8 cellular contexts compared by ENCODE assay signal in the genomic region with DNA sequence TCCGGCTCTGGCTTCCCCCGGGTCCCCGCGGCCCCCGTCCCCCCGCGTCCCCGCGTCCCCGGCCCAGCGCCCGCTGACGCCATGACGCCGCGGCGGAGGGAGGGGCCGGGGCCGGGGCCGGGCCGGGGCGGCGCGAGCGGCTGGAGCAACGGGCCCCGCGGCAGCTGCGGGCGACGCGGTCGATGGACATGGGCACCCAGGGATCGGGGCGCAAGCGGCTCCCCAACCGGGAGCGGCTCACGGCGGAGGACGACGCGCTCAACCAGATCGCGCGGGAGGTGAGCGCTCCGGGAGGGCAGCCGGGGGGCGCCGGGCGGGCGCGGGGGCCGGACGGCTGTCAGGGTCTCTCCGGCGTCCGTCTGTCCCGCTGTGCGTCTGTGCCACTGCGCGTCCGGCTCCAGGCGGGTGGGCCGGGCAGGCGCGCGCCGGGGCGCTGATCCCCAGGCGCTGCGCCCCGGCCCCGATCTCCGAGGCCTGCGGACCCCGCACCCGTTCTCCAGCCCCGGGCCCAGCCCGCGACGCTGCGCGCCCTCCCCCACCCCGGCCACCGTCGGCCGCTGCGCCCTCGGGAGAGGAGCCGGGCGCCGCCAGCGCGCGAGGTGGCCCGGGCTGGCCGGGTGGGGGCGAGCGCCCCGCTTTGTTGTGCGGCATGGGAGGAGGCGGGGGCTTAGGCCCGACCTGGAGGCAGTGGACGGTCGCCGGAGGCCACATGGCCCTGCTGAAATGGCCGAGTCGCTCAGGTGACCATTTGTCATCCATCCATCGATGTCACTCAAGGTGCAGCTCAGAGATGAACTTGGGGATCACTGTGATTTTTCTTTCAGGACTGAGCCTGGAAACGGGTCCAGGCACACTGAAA. TPM values are rescaled to one million over a fixed set of nuclear protein-coding genes. Genes with fewer than 3 reads are reported as not detected.
DNase-seq lines count a peak whose midpoint lies in the region; ATAC-seq, FAIRE-seq and TF ChIP-seq lines count a peak whose summit lies in the region.

A gene with protein sequence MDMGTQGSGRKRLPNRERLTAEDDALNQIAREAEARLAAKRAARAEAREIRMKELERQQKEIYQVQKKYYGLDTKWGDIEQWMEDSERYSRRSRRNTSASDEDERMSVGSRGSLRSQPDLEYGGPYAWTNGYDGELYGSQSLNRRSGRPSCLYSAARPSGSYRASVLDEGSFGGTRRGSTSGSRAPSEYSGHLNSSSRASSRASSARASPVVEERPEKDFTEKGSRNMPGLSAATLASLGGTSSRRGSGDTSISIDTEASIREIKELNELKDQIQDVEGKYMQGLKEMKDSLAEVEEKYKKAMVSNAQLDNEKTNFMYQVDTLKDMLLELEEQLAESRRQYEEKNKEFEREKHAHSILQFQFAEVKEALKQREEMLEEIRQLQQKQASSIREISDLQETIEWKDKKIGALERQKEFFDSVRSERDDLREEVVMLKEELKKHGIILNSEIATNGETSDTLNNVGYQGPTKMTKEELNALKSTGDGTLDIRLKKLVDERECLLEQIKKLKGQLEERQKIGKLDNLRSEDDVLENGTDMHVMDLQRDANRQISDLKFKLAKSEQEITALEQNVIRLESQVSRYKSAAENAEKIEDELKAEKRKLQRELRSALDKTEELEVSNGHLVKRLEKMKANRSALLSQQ (plus strand): TSS at position 125 of the 859 bp plus-strand sequence. CDS start 58 bp downstream, at position 183.

- peaks cover 5% of the 10 kb centered on the region for H3F3A ChIP-seq in SK-N-SH (replicated peaks; ENCODE audit: insufficient read depth)

- H2BK120ac ChIP-seq in mesenchymal stem cell (ENCODE audit: low read depth, low read length) = peak within 1 kb of the TSS; percentile 71

- H3K79me2 ChIP-seq in SK-N-SH (ENCODE audit: insufficient read depth) = peaks cover 46% of the 10 kb centered on the region

- under 1% methylated on average over 17 of the region's 112 CpGs for WGBS in SK-N-SH (ENCODE audit: low lambda C conversion rate)
- 2% methylated on average over 59 of the region's 112 CpGs for WGBS in mesenchymal stem cell
- 1 to 5% methylated on average over 6 to 31 of the region's 112 CpGs for WGBS in testis, 2 donors

- H3K4me2 ChIP-seq in SK-N-SH = peak within 1 kb of the TSS; percentile 78
- H3K4me2 ChIP-seq in mesenchymal stem cell (ENCODE audit: low read length, poor library complexity, severe bottlenecking) = peak within 1 kb of the TSS; percentile 82

- H2AK5ac ChIP-seq in mesenchymal stem cell (ENCODE audit: low read length, severe bottlenecking) = no peak within 1 kb of the TSS

- H3K23ac ChIP-seq in mesenchymal stem cell (ENCODE audit: low read length in 2 of 2) = peak within 1 kb of the TSS in 1 of 2 experiments; percentile 91

- peak; percentile 70 for ATAC-seq in effector memory CD8-positive, alpha-beta T cell (replicated peaks)
- ATAC-seq in HG03139 (IDR thresholded peaks at IDR 0.05; ENCODE audit: unreplicated experiment) = no peak

- FAIRE-seq in H54 (lab: Jason Lieb, UNC) = no peak

- H3K9me3 Mint-ChIP-seq in effector memory CD8-positive, alpha-beta T cell = no peaks in the 10 kb centered on the region

- peak within 1 kb of the TSS in 1 of 2 experiments; percentile 72 for H3K14ac ChIP-seq in mesenchymal stem cell (ENCODE audit: low read length in 2 of 2)

- H3K36me3 ChIP-seq in SK-N-SH (replicated peaks in 1 of 2; ENCODE audit: control insufficient read depth in 1 of 2, insufficient read depth in 2 of 2, low read length in 1 of 2) = peaks cover 0 to 14% of the 10 kb centered on the region in 2 experiments
- peaks cover 18 to 24% of the 10 kb centered on the region in 2 experiments for H3K36me3 ChIP-seq in mesenchymal stem cell (ENCODE audit: control insufficient read depth in 1 of 2, insufficient read depth in 2 of 2, low read depth in 1 of 2, low read length in 2 of 2)
- H3K36me3 ChIP-seq in testis (ENCODE audit: low read depth, missing control alignments) = no peaks in the 10 kb centered on the region

- H2BK12ac ChIP-seq in mesenchymal stem cell (ENCODE audit: low read length in 2 of 2) = peak within 1 kb of the TSS in 1 of 2 experiments; percentile 60

- H4K8ac ChIP-seq in mesenchymal stem cell (ENCODE audit: low read length) = peak within 1 kb of the TSS; percentile 80

- no peaks in the 10 kb centered on the region for H3K27me3 ChIP-seq in SK-N-SH (ENCODE audit: insufficient read depth)
- H3K27me3 ChIP-seq in mesenchymal stem cell (ENCODE audit: control insufficient read depth in 1 of 2, insufficient read depth in 1 of 2, low read length in 2 of 2) = no peaks in the 10 kb centered on the region
- H3K27me3 ChIP-seq in testis = no peaks in the 10 kb centered on the region

- intact Hi-C loops in testis (cut with DNase I; ENCODE audit: low total_unique reads) = no loop called here

- H3K9me3 ChIP-seq in SK-N-SH (no peaks in the 10 kb centered on the region), mesenchymal stem cell (ENCODE audit: control insufficient read depth, low read length) (no peaks in the 10 kb centered on the region), testis (no peaks in the 10 kb centered on the region)

- peak within 1 kb of the TSS; percentile 61 to 71 for H3K4ac ChIP-seq in mesenchymal stem cell (ENCODE audit: low read depth in 1 of 2, low read length in 2 of 2)

- H2BK5ac ChIP-seq in mesenchymal stem cell (ENCODE audit: low read depth, low read length, poor library complexity, severe bottlenecking) = no peak within 1 kb of the TSS

- no peak for TF ChIP-seq RAD21 in SK-N-SH (IDR thresholded peaks at IDR 0.05; ENCODE audit: low read length)

- peak within 1 kb of the TSS; percentile 35 for H4K91ac ChIP-seq in mesenchymal stem cell (ENCODE audit: low read length)

- H3K9ac ChIP-seq in SK-N-SH (peak within 1 kb of the TSS; percentile 51), mesenchymal stem cell (ENCODE audit: low read length) (peak within 1 kb of the TSS; percentile 95)

- H3K9me2 ChIP-seq in SK-N-SH = no peaks in the 10 kb centered on the region

- CTCF ChIA-PET in SK-N-SH (lab: Yijun Ruan, JAX) = interaction anchor here (0.8 to 1.5 kb wide), 5 partner anchors 11 to 117 kb away, joined by 3 to 6 read pairs (median 4); no protein-coding TSS in a partner anchor

- peak within 1 kb of the TSS in 1 of 2 donors; percentile 33 for H3K27ac Mint-ChIP-seq in effector memory CD8-positive, alpha-beta T cell

- POLR2A ChIA-PET in SK-N-SH (lab: Yijun Ruan, JAX) = no interaction called here

- TF ChIP-seq POLR2A in H54 (IDR thresholded peaks at IDR 0.05; ENCODE audit: low read depth, low read length) (peak; percentile 51; the same call in 1 of the 2 replicates), testis (IDR thresholded peaks at IDR 0.05) (no peak)

- peak within 1 kb of the TSS; percentile 80 for H2BK15ac ChIP-seq in mesenchymal stem cell (ENCODE audit: low read depth, poor library complexity, severe bottlenecking)

- H3K4me3 ChIP-seq in SK-N-SH (ENCODE audit: low read depth in 2 of 2, low read length in 1 of 2) (peak within 1 kb of the TSS; percentile 71 to 78), mesenchymal stem cell (ENCODE audit: insufficient read depth in 1 of 2, low read depth in 1 of 2, low read length in 2 of 2) (peak within 1 kb of the TSS; percentile 80 to 97), testis (peak within 1 kb of the TSS; percentile 61 to 63)

- H3K79me1 ChIP-seq in mesenchymal stem cell (replicated peaks; ENCODE audit: low read length, poor library complexity, severe bottlenecking) = peaks cover 24% of the 10 kb centered on the region

- H3K4me3 Mint-ChIP-seq in effector memory CD8-positive, alpha-beta T cell = peak within 1 kb of the TSS; percentile 60 to 75

- no peaks in the 10 kb centered on the region for H3K4me1 Mint-ChIP-seq in effector memory CD8-positive, alpha-beta T cell (ENCODE audit: low read depth in 2 of 2)

- no peak for DNase-seq in H54 (ENCODE audit: insufficient read length, low spot score)
- peak; percentile 95 for DNase-seq in SK-N-SH
- no peak for DNase-seq in effector memory CD8-positive, alpha-beta T cell
- no peak for DNase-seq in mesenchymal stem cell
- no peak for DNase-seq in testis
- DNase-seq in GF-D8 (lab: John Stamatoyannopoulos, UW) = no peak
- DNase-seq in GM10266 (ENCODE audit: extremely low spot score) = no peak

- peaks cover 66 to 80% of the 10 kb centered on the region in 2 donors for H3K27me3 Mint-ChIP-seq in effector memory CD8-positive, alpha-beta T cell

- H3K4me1 ChIP-seq in SK-N-SH (ENCODE audit: control insufficient read depth in 1 of 2, insufficient read depth in 2 of 2, low read depth in 1 of 2, low read length in 1 of 2) = peaks cover 8 to 14% of the 10 kb centered on the region in 2 experiments
- peaks cover 30% of the 10 kb centered on the region for H3K4me1 ChIP-seq in mesenchymal stem cell (ENCODE audit: control insufficient read depth, insufficient read depth, low read depth, low read length)
- peaks cover 5% of the 10 kb centered on the region for H3K4me1 ChIP-seq in testis

- no peaks in the 10 kb centered on the region for H3K36me3 Mint-ChIP-seq in effector memory CD8-positive, alpha-beta T cell (ENCODE audit: insufficient read depth)

- H3K27ac ChIP-seq in SK-N-SH (ENCODE audit: low read depth in 2 of 2, low read length in 1 of 2) (peak within 1 kb of the TSS; percentile 10 to 53; a peak in 3 of 4 replicates), mesenchymal stem cell (ENCODE audit: low read length, poor library complexity, severe bottlenecking) (no peak within 1 kb of the TSS), testis (peak within 1 kb of the TSS; percentile 24 to 59)

- peak within 1 kb of the TSS; percentile 67 to 84 for H3K18ac ChIP-seq in mesenchymal stem cell (ENCODE audit: low read depth in 1 of 2, low read length in 2 of 2)

- H4K20me1 ChIP-seq in SK-N-SH (ENCODE audit: insufficient read depth) = peaks cover 10% of the 10 kb centered on the region; the same call in 1 of the 2 replicates

- no peak for TF ChIP-seq EP300 in SK-N-SH (IDR thresholded peaks at IDR 0.05; ENCODE audit: borderline replicate concordance in 1 of 2, low read depth in 1 of 2, low read length in 1 of 2)

- TF ChIP-seq CTCF in SK-N-SH (IDR thresholded peaks at IDR 0.05) (peak; percentile 20; the same call in 1 of the 2 replicates), testis (IDR thresholded peaks at IDR 0.05) (no peak), GM10266 (IDR thresholded peaks at IDR 0.05; ENCODE audit: control insufficient read depth, insufficient read depth, low read depth, missing control alignments) (no peak)

- H2AFZ ChIP-seq in SK-N-SH (ENCODE audit: low read depth) = no peak within 1 kb of the TSS
- H2AFZ ChIP-seq in mesenchymal stem cell (ENCODE audit: low read depth, low read length) = peak within 1 kb of the TSS; percentile 84

TF ChIP-seq in SK-N-SH, 30 proteins besides CTCF, POLR2A, EP300 and RAD21 (continues in another document):
- no peak for TF ChIP-seq RXRA (IDR thresholded peaks at IDR 0.05; ENCODE audit: borderline replicate concordance, low read depth)

RNA-seq across cellular contexts. Expression of the gene that starts here (rescaled TPM):
- polyA plus RNA-seq in SK-N-SH (2012; rRNA removed) (47.3 and 60.9 TPM in 2 replicates), testis (ENCODE audit: insufficient read depth, low read depth, low replicate concordance) (17.4 TPM)
- 62.7 and 74.9 TPM in 2 replicates for polyA plus RNA-seq in SK-N-SH (2012; cell fraction: cytosol; rRNA removed)
- 51.7 and 73.1 TPM in 2 replicates for polyA plus RNA-seq in SK-N-SH (2012; cell fraction: nucleus; rRNA removed)
- polyA plus RNA-seq in mesenchymal stem cell (2013, experiment 1 of 2) = 111 TPM
- polyA plus RNA-seq in mesenchymal stem cell (2013, experiment 2 of 2) = 106 TPM
- 10 to 100 TPM; 25.5 to 33.5 TPM for total RNA-seq in testis
